In the genomic region with DNA sequence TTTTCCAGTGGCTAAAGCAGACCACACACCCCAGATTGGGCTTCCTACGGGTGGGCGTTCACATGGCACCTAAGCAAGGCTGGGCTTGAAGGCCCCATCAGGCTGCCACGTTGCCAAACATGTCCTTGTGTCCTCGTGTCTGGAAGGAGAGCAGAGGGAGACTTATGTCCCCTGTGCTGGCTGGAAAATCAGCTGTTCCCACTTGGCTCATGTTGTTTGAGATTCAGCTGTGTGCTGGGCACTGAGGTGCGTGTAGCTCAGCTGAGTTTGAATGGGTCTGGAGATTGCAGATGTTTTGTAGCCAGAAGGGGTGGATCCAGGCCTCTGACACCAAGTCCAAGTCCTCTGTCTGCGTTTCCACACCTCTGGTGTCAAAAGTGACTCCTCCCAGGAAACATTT, we compare ENCODE assay signal across 1 cellular context.
TF ChIP-seq lines count a peak whose summit lies in the region.

No MANE protein-coding gene starts in this region.

TF ChIP-seq in HepG2, 621 proteins besides CTCF, POLR2A, EP300 and RAD21:
- TF ChIP-seq CBX2 (IDR thresholded peaks at IDR 0.05; ENCODE audit: low read depth, low read length) (no peak), CBX2 (CRISPR knock-in tag; IDR thresholded peaks at IDR 0.05; ENCODE audit: low read depth) (no peak), SSRP1 (CRISPR knock-in tag; IDR thresholded peaks at IDR 0.05) (no peak)
TF ChIP-seq in HepG2: peak in this region for 0.
